Comparison of ENCODE assay signal across 11 cellular contexts in genomic region chr14:41285193-41285748, GRCh38.
DNase-seq lines count a peak whose midpoint lies in the region; ATAC-seq and TF ChIP-seq lines count a peak whose summit lies in the region.
"Had no signal": no experiment of that assay in that cellular context is flagged by ENCODE, and none has a peak within 500 bp of the region (broad histone marks: within the 10 kb centered on the region; RNA-seq: fewer than 3 reads in every experiment).

No MANE protein-coding gene starts in this region.

- ATAC-seq in HG03280 (IDR thresholded peaks at IDR 0.05; ENCODE audit: unreplicated experiment) (no peak), HG02678 (IDR thresholded peaks at IDR 0.05; ENCODE audit: unreplicated experiment) (no peak), HG02759 (IDR thresholded peaks at IDR 0.05; ENCODE audit: unreplicated experiment) (no peak)
- ATAC-seq: naive thymus-derived CD8-positive, alpha-beta T cell had no signal

- H3K9me2 ChIP-seq in Karpas-422 (replicated peaks; ENCODE audit: insufficient read depth, low read length): no peaks in the 10 kb centered on the region

- no peaks in the 10 kb centered on the region for H3K27me3 ChIP-seq in Karpas-422 (ENCODE audit: low read length)

- no peak overlapping the region for H3K27ac ChIP-seq in Karpas-422 (ENCODE audit: low read length)

- H2AFZ ChIP-seq in Karpas-422 (ENCODE audit: low read length): no peak overlapping the region

- H3K4me3 ChIP-seq in Karpas-422 (ENCODE audit: low read length): no peak overlapping the region

- H3K79me2 ChIP-seq in Karpas-422 (ENCODE audit: low read length): no peaks in the 10 kb centered on the region

- H4K20me1 ChIP-seq in Karpas-422 (ENCODE audit: insufficient read depth, low read depth, low read length): no peaks in the 10 kb centered on the region

- no peak overlapping the region for H3K4me2 ChIP-seq in Karpas-422 (ENCODE audit: low read depth, low read length, poor library complexity, severe bottlenecking)

- H3K9ac ChIP-seq in Karpas-422 (ENCODE audit: low read length): no peak overlapping the region

- DNase-seq in Caki2 (ENCODE audit: low read depth) (peak; percentile 7), Karpas-422 (peak; percentile 64), glomerular visceral epithelial cell (ENCODE audit: extremely low spot score) (peak; percentile 57)
- DNase-seq in activated CD8-positive, alpha-beta memory T cell treated with anti-CD3 and anti-CD28 coated beads, Interleukin-2, amount 50 U/mL, for 4 hours: no peak
- DNase-seq: activated B cell treated with CpG ODN at 0.5 μM for 24 hours; effector CD4-positive, alpha-beta T cell; naive thymus-derived CD8-positive, alpha-beta T cell had no signal

- in situ Hi-C loops in Caki2 (cut with HindIII; ENCODE audit: low pct_unique_long_range_greater_than_20kb, low sequenced_read_pairs): no loop called here

- H3K36me3 ChIP-seq in Karpas-422 (ENCODE audit: insufficient read depth, low read length): no peaks in the 10 kb centered on the region

- 0 out of 2 replicates have a peak, but pooled peaks cover 3% of the 10 kb centered on the region for H3K9me3 ChIP-seq in Karpas-422 (ENCODE audit: low read length)

- no peaks in the 10 kb centered on the region for H3K4me1 ChIP-seq in Karpas-422 (ENCODE audit: low read length)

TF ChIP-seq in PFSK-1, 5 proteins besides CTCF, POLR2A, EP300 and RAD21:
- TF ChIP-seq FOXP2 (optimal IDR thresholded peaks at IDR 0.05; ENCODE audit: borderline replicate concordance, extremely low read depth, extremely low read length, insufficient read depth): no peak
- TF ChIP-seq, protein P1, sequence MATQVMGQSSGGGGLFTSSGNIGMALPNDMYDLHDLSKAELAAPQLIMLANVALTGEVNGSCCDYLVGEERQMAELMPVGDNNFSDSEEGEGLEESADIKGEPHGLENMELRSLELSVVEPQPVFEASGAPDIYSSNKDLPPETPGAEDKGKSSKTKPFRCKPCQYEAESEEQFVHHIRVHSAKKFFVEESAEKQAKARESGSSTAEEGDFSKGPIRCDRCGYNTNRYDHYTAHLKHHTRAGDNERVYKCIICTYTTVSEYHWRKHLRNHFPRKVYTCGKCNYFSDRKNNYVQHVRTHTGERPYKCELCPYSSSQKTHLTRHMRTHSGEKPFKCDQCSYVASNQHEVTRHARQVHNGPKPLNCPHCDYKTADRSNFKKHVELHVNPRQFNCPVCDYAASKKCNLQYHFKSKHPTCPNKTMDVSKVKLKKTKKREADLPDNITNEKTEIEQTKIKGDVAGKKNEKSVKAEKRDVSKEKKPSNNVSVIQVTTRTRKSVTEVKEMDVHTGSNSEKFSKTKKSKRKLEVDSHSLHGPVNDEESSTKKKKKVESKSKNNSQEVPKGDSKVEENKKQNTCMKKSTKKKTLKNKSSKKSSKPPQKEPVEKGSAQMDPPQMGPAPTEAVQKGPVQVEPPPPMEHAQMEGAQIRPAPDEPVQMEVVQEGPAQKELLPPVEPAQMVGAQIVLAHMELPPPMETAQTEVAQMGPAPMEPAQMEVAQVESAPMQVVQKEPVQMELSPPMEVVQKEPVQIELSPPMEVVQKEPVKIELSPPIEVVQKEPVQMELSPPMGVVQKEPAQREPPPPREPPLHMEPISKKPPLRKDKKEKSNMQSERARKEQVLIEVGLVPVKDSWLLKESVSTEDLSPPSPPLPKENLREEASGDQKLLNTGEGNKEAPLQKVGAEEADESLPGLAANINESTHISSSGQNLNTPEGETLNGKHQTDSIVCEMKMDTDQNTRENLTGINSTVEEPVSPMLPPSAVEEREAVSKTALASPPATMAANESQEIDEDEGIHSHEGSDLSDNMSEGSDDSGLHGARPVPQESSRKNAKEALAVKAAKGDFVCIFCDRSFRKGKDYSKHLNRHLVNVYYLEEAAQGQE (IDR thresholded peaks at IDR 0.05; ENCODE audit: insufficient read depth in 1 of 2, low read depth in 2 of 2, low read length in 2 of 2): peak; percentile 83 to 95
TF ChIP-seq in PFSK-1: peak in this region for 1.
